ENCODE assay signal across 1 cellular context in the genomic region with DNA sequence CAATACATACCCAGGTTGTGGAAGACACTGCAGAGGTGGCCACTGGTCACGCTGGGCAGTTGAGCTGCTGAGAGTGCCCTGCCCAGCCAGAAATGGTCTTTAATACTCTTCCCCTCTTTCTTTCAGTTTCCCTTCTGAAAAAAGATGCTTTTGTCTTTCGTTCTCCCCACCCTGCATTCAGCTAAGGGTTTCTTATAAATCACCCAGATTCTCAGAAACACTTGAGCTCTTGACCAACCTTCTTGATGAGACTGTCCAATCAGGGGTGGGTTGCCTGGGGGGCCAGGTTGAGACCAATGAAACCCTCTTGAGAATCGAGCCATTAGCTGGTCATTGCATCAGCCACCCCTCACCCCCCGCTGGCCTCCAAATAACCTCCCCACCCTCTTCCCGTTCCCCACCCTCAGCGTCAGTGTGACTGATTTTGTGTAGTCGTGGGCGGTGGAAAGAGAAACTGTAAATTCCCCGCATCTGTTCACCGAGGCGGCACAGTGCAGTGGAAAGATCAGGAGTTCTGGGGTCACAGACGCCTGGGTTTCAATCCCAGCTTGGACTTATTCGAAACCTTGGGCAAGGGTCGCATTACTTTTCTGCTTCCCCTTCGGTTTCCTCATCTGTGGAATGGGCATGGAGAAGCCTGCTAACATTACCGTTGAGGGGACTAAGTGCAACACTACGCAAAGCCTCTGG.
A peak's percentile ranks its signal among the peaks of the same experiment; 100 is the strongest.
TF ChIP-seq lines count a peak whose summit lies in the region.

No MANE protein-coding gene starts in this region.

TF ChIP-seq in K562, 482 proteins besides CTCF, POLR2A, EP300 and RAD21 (continued from another document):
- peak; percentile 13; the same call in 1 of the 2 replicates for TF ChIP-seq PHF8 (IDR thresholded peaks at IDR 0.05; ENCODE audit: borderline replicate concordance, low read length)
- TF ChIP-seq SRSF9 (IDR thresholded peaks at IDR 0.05; ENCODE audit: borderline replicate concordance, low read depth, low read length), result no peak
- TF ChIP-seq MYC (IDR thresholded peaks at IDR 0.05; ENCODE audit: low read depth, low read length), result peak; percentile 58; the same call in 1 of the 2 replicates
- no peak for TF ChIP-seq MYC (CRISPR knock-in tag; IDR thresholded peaks at IDR 0.05; ENCODE audit: borderline replicate concordance, low read depth)
